Comparison of ENCODE assay signal across 21 cellular contexts in the genomic region with DNA sequence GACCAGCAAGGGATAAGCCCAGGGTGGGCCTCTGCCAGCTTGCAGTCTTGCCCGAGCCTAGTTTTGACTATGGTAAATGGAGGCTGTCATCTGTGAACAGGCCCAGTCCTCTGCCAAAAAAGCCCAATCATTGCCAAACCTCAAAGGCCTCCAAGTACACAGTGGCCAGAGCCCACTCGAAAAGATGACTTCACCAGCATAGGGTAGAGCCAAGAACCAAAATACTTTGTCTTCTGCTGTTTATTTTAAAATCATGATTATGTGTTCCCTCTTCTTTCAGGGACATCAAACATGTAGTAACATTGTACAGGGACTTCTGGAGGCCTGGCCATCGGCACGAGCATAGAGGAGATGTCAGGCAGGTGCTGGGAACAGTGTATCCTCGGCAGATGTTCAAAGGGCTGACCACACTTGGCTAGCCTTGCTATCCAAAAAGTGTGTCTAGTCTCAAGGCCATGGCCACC.
DNase-seq lines count a peak whose midpoint lies in the region; ATAC-seq and TF ChIP-seq lines count a peak whose summit lies in the region.
"Had no signal": no experiment of that assay in that cellular context is flagged by ENCODE, and none has a peak within 500 bp of the region (broad histone marks: within the 10 kb centered on the region; RNA-seq: fewer than 3 reads in every experiment).

No MANE protein-coding gene starts in this region.

- no peaks in the 10 kb centered on the region for H3K36me3 ChIP-seq in muscle layer of colon (ENCODE audit: insufficient read depth, low read length)
- H3K36me3 ChIP-seq in naive thymus-derived CD4-positive, alpha-beta T cell (ENCODE audit: control insufficient read depth in 2 of 3, insufficient read depth in 3 of 3, low read length in 3 of 3), result no peaks in the 10 kb centered on the region
- H3K36me3 ChIP-seq: adrenal gland; BLaER1 treated with 17β-estradiol and CSF1 and Interleukin-3, amounts not matched to agents 10 nM and 100 nM; prostate gland had no signal

- no peaks in the 10 kb centered on the region for H3K9me3 ChIP-seq in muscle layer of colon (ENCODE audit: low read length)
- H3K9me3 ChIP-seq in naive thymus-derived CD4-positive, alpha-beta T cell (ENCODE audit: control insufficient read depth in 2 of 3, low read length in 3 of 3), result no peaks in the 10 kb centered on the region
- H3K9me3 ChIP-seq: adrenal gland, prostate gland, SK-N-SH had no signal

- H3K9me3 Mint-ChIP-seq in activated T-cell treated with anti-CD3 and anti-CD28 coated beads, Interleukin-2, amount 50 U/mL, for 24 hours, result no peaks in the 10 kb centered on the region
- H3K9me3 Mint-ChIP-seq in naive thymus-derived CD4-positive, alpha-beta T cell, result peaks cover 0 to 6% (median 0%) of the 10 kb centered on the region in 11 donors

- POLR2A ChIA-PET in HEK293T (lab: Yijun Ruan, JAX), result no interaction called here
- POLR2A ChIA-PET in naive thymus-derived CD4-positive, alpha-beta T cell (lab: Charles Lee), result no interaction called here

- H3K9ac ChIP-seq in muscle layer of colon (ENCODE audit: low read length), result no peak overlapping the region
- H3K9ac ChIP-seq: BLaER1 treated with 17β-estradiol and CSF1 and Interleukin-3, amounts not matched to agents 10 nM and 100 nM; SK-N-SH had no signal

- H3K4me1 Mint-ChIP-seq in activated T-cell treated with anti-CD3 and anti-CD28 coated beads, Interleukin-2, amount 50 U/mL, for 24 hours (ENCODE audit: low read depth), result peaks cover 4% of the 10 kb centered on the region
- peaks cover 0 to 3% (median 0%) of the 10 kb centered on the region in 7 donors for H3K4me1 Mint-ChIP-seq in naive thymus-derived CD4-positive, alpha-beta T cell

- H3K27ac Mint-ChIP-seq in activated T-cell treated with anti-CD3 and anti-CD28 coated beads, Interleukin-2, amount 50 U/mL, for 24 hours, result no peak overlapping the region
- H3K27ac Mint-ChIP-seq in naive thymus-derived CD4-positive, alpha-beta T cell, result no peak overlapping the region

- peaks cover 27% of the 10 kb centered on the region for H3K27me3 Mint-ChIP-seq in activated T-cell treated with anti-CD3 and anti-CD28 coated beads, Interleukin-2, amount 50 U/mL, for 24 hours
- peaks cover 7 to 30% (median 23%) of the 10 kb centered on the region in 5 donors for H3K27me3 Mint-ChIP-seq in naive thymus-derived CD4-positive, alpha-beta T cell

- peaks cover 19% of the 10 kb centered on the region for H3K4me1 ChIP-seq in muscle layer of colon (ENCODE audit: insufficient read depth, low read length)
- no peaks in the 10 kb centered on the region for H3K4me1 ChIP-seq in naive thymus-derived CD4-positive, alpha-beta T cell (ENCODE audit: control insufficient read depth in 2 of 2, insufficient read depth in 2 of 2, low read length in 2 of 2)
- H3K4me1 ChIP-seq: adrenal gland, prostate gland had no signal

- H3K4me3 ChIP-seq in muscle layer of colon (ENCODE audit: low read depth in 1 of 2, low read length in 2 of 2), result no peak overlapping the region
- no peak overlapping the region for H3K4me3 ChIP-seq in naive thymus-derived CD4-positive, alpha-beta T cell (ENCODE audit: low read length)
- H3K4me3 ChIP-seq: adrenal gland; BLaER1 treated with 17β-estradiol and CSF1 and Interleukin-3, amounts not matched to agents 10 nM and 100 nM; prostate gland had no signal

- H3K4me3 Mint-ChIP-seq in activated T-cell treated with anti-CD3 and anti-CD28 coated beads, Interleukin-2, amount 50 U/mL, for 24 hours, result no peak overlapping the region
- H3K4me3 Mint-ChIP-seq in naive thymus-derived CD4-positive, alpha-beta T cell, result no peak overlapping the region

- intact Hi-C loops in naive thymus-derived CD4-positive, alpha-beta T cell (cut with micrococcal nuclease), result no loop called here

- H3K27me3 ChIP-seq in muscle layer of colon (ENCODE audit: control insufficient read depth in 1 of 2, insufficient read depth in 2 of 2, low read length in 2 of 2), result no peaks in the 10 kb centered on the region
- H3K27me3 ChIP-seq in naive thymus-derived CD4-positive, alpha-beta T cell (ENCODE audit: control insufficient read depth in 2 of 2, insufficient read depth in 2 of 2, low read length in 2 of 2), result no peaks in the 10 kb centered on the region
- H3K27me3 ChIP-seq: adrenal gland; BLaER1 treated with 17β-estradiol and CSF1 and Interleukin-3, amounts not matched to agents 10 nM and 100 nM had no signal

- CTCF ChIA-PET in HEK293T (lab: Yijun Ruan, JAX), result no interaction called here
- CTCF ChIA-PET in naive thymus-derived CD4-positive, alpha-beta T cell (lab: Charles Lee), result no interaction called here

- peak overlapping the region; percentile 45 for H3K27ac ChIP-seq in muscle layer of colon (ENCODE audit: low read depth, low read length)
- H3K27ac ChIP-seq in naive thymus-derived CD4-positive, alpha-beta T cell (ENCODE audit: low read depth, low read length), result no peak overlapping the region
- H3K27ac ChIP-seq: adrenal gland; BLaER1 treated with 17β-estradiol and CSF1 and Interleukin-3, amounts not matched to agents 10 nM and 100 nM; epithelial cell of prostate; prostate gland had no signal

- H3K36me3 Mint-ChIP-seq in activated T-cell treated with anti-CD3 and anti-CD28 coated beads, Interleukin-2, amount 50 U/mL, for 24 hours (ENCODE audit: low read depth), result no peaks in the 10 kb centered on the region
- no peaks in the 10 kb centered on the region for H3K36me3 Mint-ChIP-seq in naive thymus-derived CD4-positive, alpha-beta T cell

- DNase-seq in AG08395 (ENCODE audit: low spot score), result peak; percentile 63
- peak; percentile 52 for DNase-seq in NCI-H2196 treated with DMSO at 0.1 percent for 48 hours (lab: John Stamatoyannopoulos, UW; ENCODE audit: unreplicated experiment)
- peak; percentile 87 for DNase-seq in fibroblast of peridontal ligament (ENCODE audit: extremely low read depth)
- no peak for DNase-seq in HEK293T (ENCODE audit: extremely low spot score)
- DNase-seq in activated T-cell treated with anti-CD3 and anti-CD28 coated beads, Interleukin-2, amount 50 U/mL, for 24 hours, result no peak
- DNase-seq in naive thymus-derived CD4-positive, alpha-beta T cell, result no peak
- no peak for DNase-seq in NCI-H187 (lab: John Stamatoyannopoulos, UW)
- DNase-seq: activated T-cell treated with anti-CD3 and anti-CD28 coated beads for 4 hours; adrenal gland; central memory CD4-positive, alpha-beta T cell; HCEC 1CT; MV-4-11; NCI-H187 treated with DMSO at 0.1 percent for 48 hours; SK-N-SH; stimulated activated CD4-positive, alpha-beta T cell treated with anti-CD3 and anti-CD28 coated beads, Interleukin-12 subunit alpha, Interleukin-12 subunit beta, amount 100 ng/mL, for 4 hours; substantia nigra had no signal

- no peak for ATAC-seq in naive thymus-derived CD4-positive, alpha-beta T cell
- ATAC-seq: left colon had no signal

TF ChIP-seq in HEK293T, 16 proteins besides CTCF, POLR2A, EP300 and RAD21:
- TF ChIP-seq FOXM1 (IDR thresholded peaks at IDR 0.05; ENCODE audit: borderline replicate concordance) (no peak), L3MBTL2 (conservative IDR thresholded peaks at IDR 0.05) (no peak)

Comparison
In these comparisons a context has a peak if more than half of its experiments do, and no peak if none do; other contexts are left out.
1. DNase-seq: peak in AG08395 (single experiment), NCI-H2196 treated with DMSO at 0.1 percent for 48 hours (single experiment) and fibroblast of peridontal ligament (single experiment); none in HEK293T (single experiment), activated T-cell treated with anti-CD3 and anti-CD28 coated beads, Interleukin-2, amount 50 U/mL, for 24 hours (single experiment), naive thymus-derived CD4-positive, alpha-beta T cell (0 of 9) and NCI-H187 (0 of 2).